Comparison of ENCODE assay signal across 9 cellular contexts in genomic region chr2:234289789-234290188, GRCh38.
A peak's percentile ranks its signal among the peaks of the same experiment; 100 is the strongest.
DNase-seq lines count a peak whose midpoint lies in the region; ATAC-seq and TF ChIP-seq lines count a peak whose summit lies in the region.
"Had no signal": no experiment of that assay in that cellular context is flagged by ENCODE, and none has a peak within 500 bp of the region (broad histone marks: within the 10 kb centered on the region; RNA-seq: fewer than 3 reads in every experiment).

No MANE protein-coding gene starts in this region.

- H3K36me3 Mint-ChIP-seq in immature natural killer cell, result peaks cover 0 to under 1% (median 0%) of the 10 kb centered on the region in 3 donors
- H3K36me3 Mint-ChIP-seq in GM23338 (ENCODE audit: low read depth), result no peaks in the 10 kb centered on the region

- H3K4me3 ChIP-seq in AG04450 (ENCODE audit: low read depth, low read length) (no peak overlapping the region), GM23338 (no peak overlapping the region)

- H3K4me3 Mint-ChIP-seq in immature natural killer cell, result peak overlapping the region; percentile 71 to 79 (median 75)
- H3K4me3 Mint-ChIP-seq in GM23338, result no peak overlapping the region

- no peaks in the 10 kb centered on the region for H3K27me3 ChIP-seq in AG04450 (ENCODE audit: control insufficient read depth, insufficient read depth, low read length)
- H3K27me3 ChIP-seq in GM23338 (ENCODE audit: insufficient read depth), result no peaks in the 10 kb centered on the region

- CTCF ChIA-PET in AG04450 (lab: Charles Lee), result interaction anchor here (0.6 to 3.0 kb wide), 8 partner anchors 30 to 255 kb away, joined by 3 to 18 read pairs (median 6); partner anchors contain the start of gene ARL4C

- TF ChIP-seq CTCF in AG04450 (IDR thresholded peaks at IDR 0.05; ENCODE audit: low read depth, low read length), result no peak
- TF ChIP-seq CTCF in GM23338 (conservative IDR thresholded peaks at IDR 0.05; ENCODE audit: low read depth in 2 of 2), result no peak

- H3K27ac Mint-ChIP-seq in immature natural killer cell, result peak overlapping the region; percentile 100
- H3K27ac Mint-ChIP-seq in GM23338, result no peak overlapping the region

- H3K4me1 Mint-ChIP-seq in immature natural killer cell (peaks cover 83 to 89% of the 10 kb centered on the region in 2 donors), GM23338 (peaks cover 4% of the 10 kb centered on the region; the same call in 1 of the 3 replicates)

- no peak overlapping the region for H2AFZ ChIP-seq in GM23338

- H3K4me1 ChIP-seq in GM23338 (ENCODE audit: insufficient read depth), result no peaks in the 10 kb centered on the region

- H3K27me3 Mint-ChIP-seq in immature natural killer cell (ENCODE audit: low read depth in 3 of 3) (peaks cover 21 to 38% (median 35%) of the 10 kb centered on the region in 3 donors), GM23338 (ENCODE audit: insufficient read depth, low read depth, poor library complexity) (peaks cover 3% of the 10 kb centered on the region)

- POLR2A ChIA-PET in AG04450 (lab: Yijun Ruan, JAX), result interaction anchor here (0.5 to 1.3 kb wide), 8 partner anchors 12 to 212 kb away, joined by 3 to 4 read pairs (median 3); partner anchors contain the start of gene ARL4C

- no peaks in the 10 kb centered on the region for H3K9me2 ChIP-seq in GM23338 (ENCODE audit: insufficient read depth)

- ATAC-seq in GM19455 (IDR thresholded peaks at IDR 0.05; ENCODE audit: unreplicated experiment) (no peak), GM23338 (no peak)

- no peaks in the 10 kb centered on the region for H3K36me3 ChIP-seq in GM23338 (ENCODE audit: insufficient read depth)

- no peaks in the 10 kb centered on the region for H3K9me3 Mint-ChIP-seq in immature natural killer cell
- H3K9me3 Mint-ChIP-seq in GM23338, result no peaks in the 10 kb centered on the region

- no peaks in the 10 kb centered on the region for H3F3A ChIP-seq in GM23338 (replicated peaks; ENCODE audit: low read depth)

- no peak overlapping the region for H3K4me2 ChIP-seq in GM23338

- DNase-seq in AG04450 (ENCODE audit: low read depth, low spot score), result peak; percentile 73
- peak; percentile 90 for DNase-seq in LHCN-M2 (ENCODE audit: low read depth)
- peak; percentile 68 to 73 for DNase-seq in activated T-cell treated with anti-CD3 and anti-CD28 coated beads, Interleukin-2, amount 50 U/mL, for 48 hours
- peak in 2 of 3 donors; percentile 24 to 29 for DNase-seq in immature natural killer cell
- no peak for DNase-seq in HT-29 (ENCODE audit: low spot score)
- no peak for DNase-seq in SW480 (ENCODE audit: low spot score)
- no peak for DNase-seq in GM23338 (ENCODE audit: low spot score)
- DNase-seq: left cardiac atrium had no signal

- no peaks in the 10 kb centered on the region for H4K20me1 ChIP-seq in GM23338 (replicated peaks; ENCODE audit: insufficient read depth)

- peak overlapping the region; percentile 22 for H3K27ac ChIP-seq in AG04450 (ENCODE audit: low read depth, low read length)
- H3K27ac ChIP-seq in GM23338 (ENCODE audit: low read depth), result no peak overlapping the region

- no peaks in the 10 kb centered on the region for H3K9me3 ChIP-seq in AG04450 (ENCODE audit: control insufficient read depth, insufficient read depth, low read length)

- H3K79me2 ChIP-seq in GM23338 (replicated peaks; ENCODE audit: insufficient read depth), result no peaks in the 10 kb centered on the region

TF ChIP-seq in GM23338, 12 proteins besides CTCF, POLR2A, EP300 and RAD21:
- TF ChIP-seq EZH2 (IDR thresholded peaks at IDR 0.05; ENCODE audit: low read depth, unreplicated experiment) (no peak), CREB1 (CRISPR knock-in tag; IDR thresholded peaks at IDR 0.05; ENCODE audit: low read depth) (no peak), ZNF114 (CRISPR knock-in tag; IDR thresholded peaks at IDR 0.05) (no peak), ETS1 (IDR thresholded peaks at IDR 0.05) (no peak), EZH2phosphoT487 (IDR thresholded peaks at IDR 0.05; ENCODE audit: unreplicated experiment) (no peak), POLR2AphosphoS5 (IDR thresholded peaks at IDR 0.05; ENCODE audit: low read depth) (no peak), REST (IDR thresholded peaks at IDR 0.05; ENCODE audit: unreplicated experiment) (no peak), NANOG (IDR thresholded peaks at IDR 0.05; ENCODE audit: borderline replicate concordance) (no peak), STAT1 (IDR thresholded peaks at IDR 0.05; ENCODE audit: unreplicated experiment) (no peak), ZNF331 (CRISPR knock-in tag; IDR thresholded peaks at IDR 0.05; ENCODE audit: low read depth) (no peak)

Comparison
In these comparisons a context has a peak if more than half of its experiments do, and no peak if none do; other contexts are left out.
1. DNase-seq: peak in AG04450 (single experiment), LHCN-M2 (single experiment), activated T-cell treated with anti-CD3 and anti-CD28 coated beads, Interleukin-2, amount 50 U/mL, for 48 hours (2 of 2) and immature natural killer cell (2 of 3); none in HT-29 (single experiment), SW480 (single experiment) and GM23338 (single experiment).